5 cellular contexts compared by ENCODE assay signal in the genomic region with DNA sequence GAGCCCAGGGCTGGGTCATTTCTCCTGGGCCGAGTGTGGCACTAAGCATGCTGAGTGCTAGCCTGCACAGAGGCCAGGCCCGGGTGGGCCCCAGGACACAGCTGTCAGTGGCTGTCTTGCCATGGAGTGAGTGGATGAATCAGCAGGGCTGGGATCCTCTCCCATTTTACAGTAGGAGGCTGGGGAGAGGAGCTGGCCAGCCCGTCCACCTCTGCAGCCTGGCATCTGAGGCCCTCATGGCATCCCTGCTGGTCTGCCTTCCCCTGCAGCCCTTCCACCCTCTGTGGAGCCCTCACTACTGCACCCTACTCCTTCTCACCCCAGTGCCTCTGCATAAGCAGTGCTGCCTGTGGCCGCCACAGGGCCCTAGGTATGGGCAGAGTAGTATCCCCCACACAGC. TPM values are rescaled to one million over a fixed set of nuclear protein-coding genes. Genes with fewer than 3 reads are reported as not detected.
"Had no signal": no experiment of that assay in that cellular context is flagged by ENCODE, and none has a peak within 500 bp of the region (broad histone marks: within the 10 kb centered on the region; RNA-seq: fewer than 3 reads in every experiment).

No MANE protein-coding gene starts in this region.

RNA-seq across cellular contexts. Expression of a gene that starts 21.1 kb away (rescaled TPM):
- total RNA-seq: PC-9, Peyer's patch, Right ventricle myocardium superior, RPMI7951 had no signal
- polyA plus RNA-seq: SK-N-SH had no signal
